In genomic region chr1:226643701-226644540, GRCh38 we compare ENCODE assay signal across 8 cellular contexts.
DNase-seq lines count a peak whose midpoint lies in the region; ATAC-seq and TF ChIP-seq lines count a peak whose summit lies in the region.

No MANE protein-coding gene starts in this region.

- no peaks in the 10 kb centered on the region for H3K9me3 ChIP-seq in skeletal muscle satellite cell (replicated peaks; ENCODE audit: low read length)
- no peaks in the 10 kb centered on the region for H3K9me3 ChIP-seq in H9 (ENCODE audit: control insufficient read depth, low read depth, low read length)

- H2BK20ac ChIP-seq in H9 (ENCODE audit: low read depth, low read length, poor library complexity, severe bottlenecking): no peak overlapping the region

- CTCF ChIA-PET in activated CD8-positive, alpha-beta memory T cell treated with anti-CD3 and anti-CD28 coated beads, Interleukin-2, amount 10 ng/mL, durations not matched to agents 7 days and 5 days (lab: Charles Lee): interaction anchor here (0.9 to 3.7 kb wide), 15 partner anchors 9 to 186 kb away, joined by 3 to 12 read pairs (median 3); partner anchors contain the start of gene ITPKB

- no peak overlapping the region for H2BK120ac ChIP-seq in H9 (ENCODE audit: low read depth, low read length, poor library complexity, severe bottlenecking)

- H3K4me2 ChIP-seq in skeletal muscle satellite cell (ENCODE audit: low read length) (peak overlapping the region; percentile 65), H9 (ENCODE audit: insufficient read depth, insufficient read length, low read length) (no peak overlapping the region)

- H3T11ph ChIP-seq in H9 (ENCODE audit: low read length): no peak overlapping the region

- TF ChIP-seq CTCF in H9 (conservative IDR thresholded peaks at IDR 0.05): no peak

- H4K5ac ChIP-seq in H9 (ENCODE audit: insufficient read length, low read depth, low read length): no peak overlapping the region

- H3K27me3 ChIP-seq in skeletal muscle satellite cell (ENCODE audit: control insufficient read depth, insufficient read depth, low read length): peaks cover 4% of the 10 kb centered on the region
- no peaks in the 10 kb centered on the region for H3K27me3 ChIP-seq in H9 (ENCODE audit: insufficient read depth, low read length)

- H2BK5ac ChIP-seq in H9 (ENCODE audit: insufficient read length, low read length): no peak overlapping the region

- peaks cover 39% of the 10 kb centered on the region for H3K4me1 Mint-ChIP-seq in activated CD8-positive, alpha-beta memory T cell treated with anti-CD3 and anti-CD28 coated beads, Interleukin-2, amount 10 ng/mL, durations not matched to agents 7 days and 5 days
- peaks cover 20 to 32% of the 10 kb centered on the region in 2 experiments for H3K4me1 Mint-ChIP-seq in H9

- H3K9me3 Mint-ChIP-seq in activated CD8-positive, alpha-beta memory T cell treated with anti-CD3 and anti-CD28 coated beads, Interleukin-2, amount 10 ng/mL, durations not matched to agents 7 days and 5 days (ENCODE audit: low read depth): no peaks in the 10 kb centered on the region
- no peaks in the 10 kb centered on the region for H3K9me3 Mint-ChIP-seq in activated naive CD4-positive, alpha-beta T cell treated with anti-CD3 and anti-CD28 coated beads, Interleukin-2, amount 50 U/mL, for 72 hours
- no peaks in the 10 kb centered on the region for H3K9me3 Mint-ChIP-seq in H9

- H3K23ac ChIP-seq in H9 (ENCODE audit: insufficient read length, low read depth, low read length): no peak overlapping the region

- H3K36me3 Mint-ChIP-seq in activated CD8-positive, alpha-beta memory T cell treated with anti-CD3 and anti-CD28 coated beads, Interleukin-2, amount 10 ng/mL, durations not matched to agents 7 days and 5 days: peaks cover 21% of the 10 kb centered on the region
- peaks cover 6% of the 10 kb centered on the region in 2 donors for H3K36me3 Mint-ChIP-seq in activated naive CD4-positive, alpha-beta T cell treated with anti-CD3 and anti-CD28 coated beads, Interleukin-2, amount 50 U/mL, for 72 hours
- peaks cover 0 to 3% (median 0%) of the 10 kb centered on the region in 3 experiments; a peak in 1 of 7 replicates for H3K36me3 Mint-ChIP-seq in H9 (ENCODE audit: insufficient read depth in 1 of 3, low read depth in 3 of 3)

- no peaks in the 10 kb centered on the region for H3K23me2 ChIP-seq in H9 (ENCODE audit: insufficient read length, low read depth, low read length, poor library complexity, severe bottlenecking)

- no peak overlapping the region for H2BK15ac ChIP-seq in H9 (ENCODE audit: low read depth, low read length)

- no peak overlapping the region for H2BK12ac ChIP-seq in H9 (ENCODE audit: insufficient read length, low read depth, low read length)

- H4K20me1 ChIP-seq in H9 (ENCODE audit: control insufficient read depth, insufficient read depth, insufficient read length): no peaks in the 10 kb centered on the region

- no CpG with 5 or more reads among the region's 17 CpGs for WGBS in H9 (ENCODE audit: extremely low coverage, insufficient read length, low lambda C conversion rate)

- H4K8ac ChIP-seq in H9 (replicated peaks; ENCODE audit: insufficient read length, low read depth, low read length): no peak overlapping the region

- no peaks in the 10 kb centered on the region for H3K27me3 Mint-ChIP-seq in activated CD8-positive, alpha-beta memory T cell treated with anti-CD3 and anti-CD28 coated beads, Interleukin-2, amount 10 ng/mL, durations not matched to agents 7 days and 5 days
- no peaks in the 10 kb centered on the region for H3K27me3 Mint-ChIP-seq in H9 (ENCODE audit: low read depth)

- peak; percentile 60 for DNase-seq in activated CD8-positive, alpha-beta memory T cell treated with anti-CD3 and anti-CD28 coated beads, Interleukin-2, amount 10 ng/mL, durations not matched to agents 7 days and 5 days
- DNase-seq in activated CD8-positive, alpha-beta memory T cell treated with anti-CD3 and anti-CD28 coated beads, Interleukin-2, amount 50 U/mL, for 48 hours: no peak
- no peak for DNase-seq in activated naive CD4-positive, alpha-beta T cell treated with anti-CD3 and anti-CD28 coated beads, Interleukin-2, amount 50 U/mL, for 72 hours (ENCODE audit: low spot score in 2 of 2)
- no peak for DNase-seq in H9

- H2AK5ac ChIP-seq in H9 (ENCODE audit: insufficient read length, low read length): no peak overlapping the region

- H4K91ac ChIP-seq in H9 (ENCODE audit: insufficient read length, low read depth, low read length): no peak overlapping the region

- no peak overlapping the region for H3K4me3 Mint-ChIP-seq in activated CD8-positive, alpha-beta memory T cell treated with anti-CD3 and anti-CD28 coated beads, Interleukin-2, amount 10 ng/mL, durations not matched to agents 7 days and 5 days
- H3K4me3 Mint-ChIP-seq in H9: no peak overlapping the region

- H3K4me1 ChIP-seq in skeletal muscle satellite cell (ENCODE audit: control insufficient read depth, insufficient read depth, low read length) (peaks cover 14% of the 10 kb centered on the region), H9 (ENCODE audit: insufficient read depth, low read length) (no peaks in the 10 kb centered on the region)

- no peaks in the 10 kb centered on the region for H3K79me2 ChIP-seq in H9 (ENCODE audit: insufficient read depth, low read length)

- no peak overlapping the region for H3K4ac ChIP-seq in H9 (ENCODE audit: low read depth, low read length)

- H3K27ac ChIP-seq in H9 (ENCODE audit: insufficient read length, low read depth, low read length): no peak overlapping the region

- H3K9ac ChIP-seq in skeletal muscle satellite cell (ENCODE audit: low read depth, low read length): no peak overlapping the region
- H3K9ac ChIP-seq in H9 (ENCODE audit: extremely low read depth, insufficient read length, low read length): no peak overlapping the region

- ATAC-seq in activated CD8-positive, alpha-beta memory T cell treated with anti-CD3 and anti-CD28 coated beads, Interleukin-2, amount 10 ng/mL, durations not matched to agents 7 days and 5 days: peak; percentile 34
- peak; percentile 35 for ATAC-seq in HG03342 (IDR thresholded peaks at IDR 0.05; ENCODE audit: unreplicated experiment)
- peak; percentile 7 to 36 for ATAC-seq in activated naive CD4-positive, alpha-beta T cell treated with anti-CD3 and anti-CD28 coated beads, Interleukin-2, amount 50 U/mL, for 72 hours
- no peak for ATAC-seq in HG03097 (IDR thresholded peaks at IDR 0.05; ENCODE audit: low FRiP score, unreplicated experiment)
- no peak for ATAC-seq in HG03039 (IDR thresholded peaks at IDR 0.05; ENCODE audit: unreplicated experiment)

- H3K56ac ChIP-seq in H9 (ENCODE audit: insufficient read length, low read depth, low read length): no peak overlapping the region

- H3K18ac ChIP-seq in H9 (ENCODE audit: insufficient read length, low read depth, low read length): no peak overlapping the region

- H2AFZ ChIP-seq in H9 (ENCODE audit: low read length): no peak overlapping the region

- H3K27ac Mint-ChIP-seq in activated CD8-positive, alpha-beta memory T cell treated with anti-CD3 and anti-CD28 coated beads, Interleukin-2, amount 10 ng/mL, durations not matched to agents 7 days and 5 days: peak overlapping the region; percentile 82
- H3K27ac Mint-ChIP-seq in activated naive CD4-positive, alpha-beta T cell treated with anti-CD3 and anti-CD28 coated beads, Interleukin-2, amount 50 U/mL, for 72 hours: peak overlapping the region; percentile 75 to 96
- H3K27ac Mint-ChIP-seq in H9: peak overlapping the region in 1 of 3 experiments; percentile 64; a peak in 1 of 7 replicates

- H3K4me3 ChIP-seq in skeletal muscle satellite cell (ENCODE audit: low read length): no peak overlapping the region

- no peaks in the 10 kb centered on the region for H3K79me1 ChIP-seq in H9 (ENCODE audit: insufficient read depth, low read depth, low read length, poor library complexity, severe bottlenecking)

- H3K14ac ChIP-seq in H9 (ENCODE audit: insufficient read depth, low read length): no peak overlapping the region

- no peaks in the 10 kb centered on the region for H3K36me3 ChIP-seq in skeletal muscle satellite cell (ENCODE audit: insufficient read depth, low read length)

Comparison
In these comparisons a context has a peak if more than half of its experiments do, and no peak if none do; other contexts are left out.
1. ATAC-seq: peak in activated CD8-positive, alpha-beta memory T cell treated with anti-CD3 and anti-CD28 coated beads, Interleukin-2, amount 10 ng/mL, durations not matched to agents 7 days and 5 days (single experiment), HG03342 (single experiment) and activated naive CD4-positive, alpha-beta T cell treated with anti-CD3 and anti-CD28 coated beads, Interleukin-2, amount 50 U/mL, for 72 hours (2 of 2); none in HG03097 (single experiment) and HG03039 (single experiment).